Comparison of ENCODE assay signal across 21 cellular contexts in the genomic region with DNA sequence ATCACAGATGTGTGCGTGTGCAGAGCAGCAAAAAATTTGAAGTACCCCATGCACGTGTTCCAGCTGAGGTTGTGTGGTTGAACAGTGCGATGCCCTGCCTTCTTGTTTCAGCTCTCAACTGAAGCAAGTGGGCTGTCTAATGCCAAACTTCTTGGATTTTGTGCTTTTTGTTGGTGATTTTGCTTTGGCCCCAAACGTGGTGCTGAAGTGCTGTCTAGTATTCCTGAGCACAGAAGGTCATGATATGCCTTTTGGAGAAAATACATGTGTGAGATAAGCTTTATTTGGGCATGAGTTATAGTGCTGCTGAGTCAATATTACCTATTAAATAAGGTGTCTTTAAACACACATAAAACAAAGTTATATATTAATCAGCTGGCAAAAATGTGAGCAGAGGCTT. TPM values are rescaled to one million over a fixed set of nuclear protein-coding genes. Genes with fewer than 3 reads are reported as not detected.
A peak's percentile ranks its signal among the peaks of the same experiment; 100 is the strongest.
DNase-seq lines count a peak whose midpoint lies in the region; ATAC-seq, FAIRE-seq and TF ChIP-seq lines count a peak whose summit lies in the region.
"Had no signal": no experiment of that assay in that cellular context is flagged by ENCODE, and none has a peak within 500 bp of the region (broad histone marks: within the 10 kb centered on the region; RNA-seq: fewer than 3 reads in every experiment).

No MANE protein-coding gene starts in this region.

- H3K27ac Mint-ChIP-seq in activated CD8-positive, alpha-beta T cell treated with anti-CD3 and anti-CD28 coated beads for 36 hours = peak overlapping the region; percentile 3
- no peak overlapping the region for H3K27ac Mint-ChIP-seq in activated CD8-positive, alpha-beta T cell treated with anti-CD3 and anti-CD28 coated beads, Interleukin-2, amount 10 ng/mL, durations not matched to agents 7 days and 5 days
- peak overlapping the region; percentile 17 for H3K27ac Mint-ChIP-seq in type B pancreatic cell

- H3K79me2 ChIP-seq in H1 (ENCODE audit: control insufficient read depth in 1 of 2, insufficient read depth in 2 of 2, low read length in 2 of 2) = peaks cover 0 to 45% of the 10 kb centered on the region in 2 experiments; a peak in 2 of 4 replicates

- no peak overlapping the region for H3K4me3 Mint-ChIP-seq in activated CD8-positive, alpha-beta T cell treated with anti-CD3 and anti-CD28 coated beads for 36 hours
- no peak overlapping the region for H3K4me3 Mint-ChIP-seq in activated CD8-positive, alpha-beta T cell treated with anti-CD3 and anti-CD28 coated beads, Interleukin-2, amount 10 ng/mL, durations not matched to agents 7 days and 5 days
- no peak overlapping the region for H3K4me3 Mint-ChIP-seq in type B pancreatic cell
- H3K4me3 Mint-ChIP-seq: CD14-positive monocyte had no signal

- peaks cover 20 to 34% of the 10 kb centered on the region in 2 experiments for H4K20me1 ChIP-seq in H1 (replicated peaks in 1 of 2; ENCODE audit: control insufficient read depth in 1 of 2, insufficient read depth in 2 of 2, low read length in 2 of 2)

- no peak overlapping the region for H3K4me2 ChIP-seq in H1 (ENCODE audit: insufficient read depth in 1 of 2, low read depth in 2 of 2, low read length in 2 of 2)
- H3K4me2 ChIP-seq: KMS-11 had no signal

- no peak overlapping the region for H2AK5ac ChIP-seq in H1 (ENCODE audit: low read depth, low read length)

- no peak overlapping the region for H3K56ac ChIP-seq in H1 (replicated peaks; ENCODE audit: insufficient read length, low read depth, low read length)

- CTCF ChIA-PET in activated CD8-positive, alpha-beta T cell treated with anti-CD3 and anti-CD28 coated beads for 36 hours (lab: Charles Lee) = interaction anchor here (0.9 to 3.1 kb wide), 4 partner anchors 13 to 337 kb away, joined by 3 to 12 read pairs (median 6); partner anchors contain the start of genes PPM1F and SDF2L1
- CTCF ChIA-PET in activated CD8-positive, alpha-beta T cell treated with anti-CD3 and anti-CD28 coated beads, Interleukin-2, amount 10 ng/mL, durations not matched to agents 7 days and 5 days (lab: Charles Lee) = interaction anchor here (0.7 to 4.5 kb wide), 3 partner anchors 12 to 30 kb away, joined by 3 to 23 read pairs (median 4); partner anchors contain the start of gene YDJC
- CTCF ChIA-PET in H1 (lab: Charles Lee; ENCODE audit: partially characterized antibody) = interaction anchor here (2.0 to 24.1 kb wide), 5 partner anchors 9 to 27 kb away, joined by 6 to 499 read pairs (median 17); partner anchors contain the start of genes CCDC116, SDF2L1 and YDJC

- no peak overlapping the region for H3K18ac ChIP-seq in H1 (ENCODE audit: extremely low read depth, low read length)

- no peak overlapping the region for H2BK15ac ChIP-seq in H1 (ENCODE audit: low read length)

- ATAC-seq in activated CD8-positive, alpha-beta T cell treated with anti-CD3 and anti-CD28 coated beads for 36 hours = no peak
- ATAC-seq in activated CD8-positive, alpha-beta T cell treated with anti-CD3 and anti-CD28 coated beads, Interleukin-2, amount 10 ng/mL, durations not matched to agents 7 days and 5 days = no peak
- ATAC-seq in lower lobe of right lung = no peak
- ATAC-seq: GM12878 had no signal

- TF ChIP-seq EP300 in H1 (IDR thresholded peaks at IDR 0.05; ENCODE audit: borderline replicate concordance in 1 of 2, low read depth in 2 of 2, low read length in 2 of 2) = no peak

- H3K4ac ChIP-seq in H1 (replicated peaks; ENCODE audit: insufficient read length, low read depth, low read length) = no peak overlapping the region

- H3K27me3 Mint-ChIP-seq in activated CD8-positive, alpha-beta T cell treated with anti-CD3 and anti-CD28 coated beads for 36 hours = no peaks in the 10 kb centered on the region
- H3K27me3 Mint-ChIP-seq in activated CD8-positive, alpha-beta T cell treated with anti-CD3 and anti-CD28 coated beads, Interleukin-2, amount 10 ng/mL, durations not matched to agents 7 days and 5 days (ENCODE audit: low read depth) = no peaks in the 10 kb centered on the region
- no peaks in the 10 kb centered on the region for H3K27me3 Mint-ChIP-seq in type B pancreatic cell

- H2BK20ac ChIP-seq in H1 (ENCODE audit: low read length) = no peak overlapping the region

- H3K14ac ChIP-seq in H1 (ENCODE audit: insufficient read length) = no peak overlapping the region

- H3K4me1 Mint-ChIP-seq in activated CD8-positive, alpha-beta T cell treated with anti-CD3 and anti-CD28 coated beads for 36 hours (ENCODE audit: low read depth) = peaks cover 11% of the 10 kb centered on the region
- H3K4me1 Mint-ChIP-seq in activated CD8-positive, alpha-beta T cell treated with anti-CD3 and anti-CD28 coated beads, Interleukin-2, amount 10 ng/mL, durations not matched to agents 7 days and 5 days (ENCODE audit: low read depth) = peaks cover 9% of the 10 kb centered on the region
- H3K4me1 Mint-ChIP-seq in type B pancreatic cell (ENCODE audit: unreplicated experiment) = peaks cover 16% of the 10 kb centered on the region

- no peak overlapping the region for H2AFZ ChIP-seq in H1 (ENCODE audit: low read length)

- intact Hi-C loops in activated CD8-positive, alpha-beta T cell treated with anti-CD3 and anti-CD28 coated beads for 36 hours (cut with micrococcal nuclease) = no loop called here
- intact Hi-C loops in lower lobe of right lung (cut with DNase I) = no loop called here

- H2BK5ac ChIP-seq in H1 (ENCODE audit: low read depth, low read length) = no peak overlapping the region

- H3K4me1 ChIP-seq in H1 (replicated peaks in 1 of 4; ENCODE audit: control insufficient read depth in 3 of 4, insufficient read depth in 4 of 4, low read length in 3 of 4) (no peaks in the 10 kb centered on the region; a peak in 1 of 7 replicates), lower lobe of right lung (no peaks in the 10 kb centered on the region)

- no peak overlapping the region for H3K9ac ChIP-seq in H1 (replicated peaks in 1 of 4; ENCODE audit: extremely low read depth in 1 of 4, low read depth in 3 of 4, low read length in 3 of 4)
- H3K9ac ChIP-seq: KMS-11 had no signal

- H3K23ac ChIP-seq in H1 (ENCODE audit: insufficient read length) = no peak overlapping the region

- H3K36me3 Mint-ChIP-seq in activated CD8-positive, alpha-beta T cell treated with anti-CD3 and anti-CD28 coated beads for 36 hours (ENCODE audit: low read depth) = peaks cover 26% of the 10 kb centered on the region
- peaks cover 38% of the 10 kb centered on the region for H3K36me3 Mint-ChIP-seq in activated CD8-positive, alpha-beta T cell treated with anti-CD3 and anti-CD28 coated beads, Interleukin-2, amount 10 ng/mL, durations not matched to agents 7 days and 5 days (ENCODE audit: low read depth)
- peaks cover 31% of the 10 kb centered on the region for H3K36me3 Mint-ChIP-seq in type B pancreatic cell

- 87% methylated on average over 4 of the region's 4 CpGs; no CpG with 5 or more reads in 1 of the 2 experiments for WGBS in H1 (ENCODE audit: extremely low coverage in 1 of 2, insufficient coverage in 1 of 2, insufficient read length in 1 of 2, insufficient replicate concordance in 2 of 2, low coverage in 1 of 2, low lambda C conversion rate in 2 of 2, missing lambda C conversion rate in 1 of 2), 2 experiments

- H3K9me3 ChIP-seq in H1 (ENCODE audit: insufficient read depth in 2 of 2, low read depth in 1 of 2, low read length in 1 of 2) (no peaks in the 10 kb centered on the region), lower lobe of right lung (no peaks in the 10 kb centered on the region)
- H3K9me3 ChIP-seq: MG63 had no signal

- H3K4me3 ChIP-seq in LNCaP clone FGC (ENCODE audit: low read depth, low read length) = no peak overlapping the region
- H3K4me3 ChIP-seq in H1 (ENCODE audit: extremely low read depth in 1 of 4, insufficient read depth in 2 of 4, low read depth in 3 of 4, low read length in 4 of 4) = no peak overlapping the region
- no peak overlapping the region for H3K4me3 ChIP-seq in lower lobe of right lung
- H3K4me3 ChIP-seq: GM12878, MG63 had no signal

- peaks cover 6 to 22% (median 11%) of the 10 kb centered on the region in 4 experiments; a peak in 7 of 8 replicates for H3K36me3 ChIP-seq in H1 (ENCODE audit: control insufficient read depth in 2 of 4, insufficient read depth in 4 of 4, low read length in 3 of 4)
- H3K36me3 ChIP-seq in lower lobe of right lung = peaks cover 74% of the 10 kb centered on the region

- no peaks in the 10 kb centered on the region for H3K23me2 ChIP-seq in H1 (ENCODE audit: low read depth, low read length)

- no peak for TF ChIP-seq POLR2A in H1 (IDR thresholded peaks at IDR 0.05; ENCODE audit: control extremely low read depth in 1 of 2, low read depth in 2 of 2, low read length in 2 of 2)

- H3K27me3 ChIP-seq in H1 (replicated peaks in 1 of 4; ENCODE audit: control insufficient read depth in 3 of 4, extremely low read depth in 1 of 4, insufficient read depth in 3 of 4, low read length in 3 of 4) (no peaks in the 10 kb centered on the region), lower lobe of right lung (ENCODE audit: low read depth) (no peaks in the 10 kb centered on the region)
- H3K27me3 ChIP-seq: MG63 had no signal

- H3K79me1 ChIP-seq in H1 (ENCODE audit: low read depth, low read length) = peaks cover 18% of the 10 kb centered on the region

- H3K27ac ChIP-seq in H1 (ENCODE audit: low read depth, low read length) (no peak overlapping the region), lower lobe of right lung (no peak overlapping the region)
- H3K27ac ChIP-seq: KMS-11 had no signal

- H4K91ac ChIP-seq in H1 (replicated peaks; ENCODE audit: insufficient read length, low read length) = no peak overlapping the region

- no peak for TF ChIP-seq CTCF in activated CD8-positive, alpha-beta T cell treated with anti-CD3 and anti-CD28 coated beads for 36 hours (IDR thresholded peaks at IDR 0.05)
- TF ChIP-seq CTCF in LNCaP clone FGC (IDR thresholded peaks at IDR 0.05; ENCODE audit: control insufficient read depth, extremely low read depth, insufficient read depth) (no peak), H1 (IDR thresholded peaks at IDR 0.05; ENCODE audit: control extremely low read depth in 1 of 3, insufficient read depth in 1 of 3, low read depth in 1 of 3, low read length in 3 of 3) (no peak), type B pancreatic cell (conservative IDR thresholded peaks at IDR 0.05) (no peak), lower lobe of right lung (IDR thresholded peaks at IDR 0.05) (no peak)

- no peak overlapping the region for H4K8ac ChIP-seq in H1 (ENCODE audit: extremely low read depth, insufficient read depth, low read length)

- no peak for FAIRE-seq in H1 (lab: Jason Lieb, UNC)
- FAIRE-seq: GM12878, GM19239 had no signal

- no peak overlapping the region for H2BK120ac ChIP-seq in H1 (replicated peaks; ENCODE audit: low read depth, low read length)

- no peak for DNase-seq in activated CD8-positive, alpha-beta T cell treated with anti-CD3 and anti-CD28 coated beads for 36 hours
- no peak for DNase-seq in activated CD8-positive, alpha-beta T cell treated with anti-CD3 and anti-CD28 coated beads, Interleukin-2, amount 10 ng/mL, durations not matched to agents 7 days and 5 days
- DNase-seq in LNCaP clone FGC (ENCODE audit: low read depth) (peak; percentile 32), H1 (ENCODE audit: low read depth in 1 of 2, low spot score in 2 of 2) (no peak), type B pancreatic cell (ENCODE audit: extremely low spot score, unreplicated experiment) (no peak), NCI-H226 (no peak), retina (no peak), lower lobe of right lung (no peak)
- DNase-seq: HCEC 1CT, MG63, NCI-H1105 treated with DMSO at 0.1 percent for 48 hours, NCI-H187, NCI-H446, NCI-H748 treated with DMSO at 0.1 percent for 48 hours, RPMI8226 had no signal

- no peak for TF ChIP-seq RAD21 in H1 (IDR thresholded peaks at IDR 0.05 in 1 of 2, conservative IDR thresholded peaks at IDR 0.05 in 1 of 2; ENCODE audit: low read depth in 2 of 2, low read length in 2 of 2)

- POLR2A ChIA-PET in activated CD8-positive, alpha-beta T cell treated with anti-CD3 and anti-CD28 coated beads for 36 hours (lab: Charles Lee) = interaction anchor here (1.1 to 1.6 kb wide), 2 partner anchors 9 to 11 kb away, joined by 4 to 6 read pairs; no protein-coding TSS in a partner anchor
- POLR2A ChIA-PET in activated CD8-positive, alpha-beta T cell treated with anti-CD3 and anti-CD28 coated beads, Interleukin-2, amount 10 ng/mL, durations not matched to agents 7 days and 5 days (lab: Charles Lee) = interaction anchor here (1.1 kb wide), 1 partner anchor 16 kb away, joined by 3 read pairs; no protein-coding TSS in a partner anchor
- POLR2A ChIA-PET in H1 (lab: Charles Lee; ENCODE audit: partially characterized antibody) = interaction anchor here (0.6 to 2.1 kb wide), 5 partner anchors 10 to 35 kb away, joined by 3 to 7 read pairs (median 3); partner anchors contain the start of genes SDF2L1 and YDJC

- H4K5ac ChIP-seq in H1 (ENCODE audit: insufficient read length, low read depth, low read length) = no peak overlapping the region

- no peaks in the 10 kb centered on the region for H3K9me3 Mint-ChIP-seq in activated CD8-positive, alpha-beta T cell treated with anti-CD3 and anti-CD28 coated beads for 36 hours
- H3K9me3 Mint-ChIP-seq in activated CD8-positive, alpha-beta T cell treated with anti-CD3 and anti-CD28 coated beads, Interleukin-2, amount 10 ng/mL, durations not matched to agents 7 days and 5 days (ENCODE audit: insufficient read depth) = no peaks in the 10 kb centered on the region
- H3K9me3 Mint-ChIP-seq in type B pancreatic cell = no peaks in the 10 kb centered on the region
- H3K9me3 Mint-ChIP-seq: CD14-positive monocyte had no signal

- no peak overlapping the region for H2BK12ac ChIP-seq in H1 (ENCODE audit: low read depth, low read length)

RNA-seq across cellular contexts. Expression of gene YDJC, which starts 14.1 kb away (rescaled TPM):
- total RNA-seq in activated CD8-positive, alpha-beta T cell treated with anti-CD3 and anti-CD28 coated beads for 36 hours = 10 to 100 TPM; 60.1 to 64.9 TPM
- 10 to 100 TPM; 46.7 to 47.1 TPM for total RNA-seq in activated CD8-positive, alpha-beta T cell treated with anti-CD3 and anti-CD28 coated beads, Interleukin-2, amount 10 ng/mL, durations not matched to agents 7 days and 5 days
- total RNA-seq in H1 (2021; fragmentation: NEBNext Ultra II Directional; extraction: Animal tissue kit (Norgen Biotek cat#: 25700)) = 36.5 and 36.7 TPM in 2 replicates
- polyA plus RNA-seq in H1 (2011; rRNA removed) = 45.2 and 77.7 TPM in 2 replicates
- polyA plus RNA-seq in H1 (2011; cell fraction: cytosol; rRNA removed) = 52.3 TPM
- polyA plus RNA-seq in H1 (2011; cell fraction: nucleus; rRNA removed) = 67.6 TPM
- 15.0 to 30.0 TPM (median 26.4 TPM) in 4 replicates for polyA plus RNA-seq in H1 (2012, experiment 1 of 2)
- 25.5 TPM for polyA plus RNA-seq in H1 (2012, experiment 2 of 2)
- polyA plus RNA-seq in H1 (2013, experiment 1 of 2) = 27.5 TPM
- 26.7 TPM for polyA plus RNA-seq in H1 (2013, experiment 2 of 2)
- 4.1 and 7.6 TPM in 2 replicates for polyA minus RNA-seq in H1 (2011; rRNA and poly(A)+ RNA removed)
- 21.9 TPM for polyA minus RNA-seq in H1 (2011; cell fraction: cytosol; rRNA and poly(A)+ RNA removed)
- 36.6 TPM for polyA minus RNA-seq in H1 (2011; cell fraction: nucleus; rRNA and poly(A)+ RNA removed)
- total RNA-seq in type B pancreatic cell (ENCODE audit: low replicate concordance) (20.7 and 24.5 TPM in 2 replicates), lower lobe of right lung (13.1 TPM)

RNA-seq across cellular contexts. Expression of gene CCDC116, which starts 16.8 kb away (rescaled TPM):
- under 1 TPM in 1 of 2 experiments, not detected in 1; 0.45 TPM for total RNA-seq in activated CD8-positive, alpha-beta T cell treated with anti-CD3 and anti-CD28 coated beads for 36 hours
- 1 to 10 TPM in 1 of 2 experiments, under 1 TPM in 1; 0.66 to 1.6 TPM for total RNA-seq in activated CD8-positive, alpha-beta T cell treated with anti-CD3 and anti-CD28 coated beads, Interleukin-2, amount 10 ng/mL, durations not matched to agents 7 days and 5 days
- not detected in 2 replicates for total RNA-seq in H1 (2021; fragmentation: NEBNext Ultra II Directional; extraction: Animal tissue kit (Norgen Biotek cat#: 25700))
- polyA plus RNA-seq in H1 (2011; rRNA removed) = 0.08 and 0.14 TPM in 2 replicates
- 0.09 TPM for polyA plus RNA-seq in H1 (2011; cell fraction: cytosol; rRNA removed)
- polyA plus RNA-seq in H1 (2011; cell fraction: nucleus; rRNA removed) = 0.39 TPM
- polyA plus RNA-seq in H1 (2012, experiment 1 of 2) = 0.08 to 0.15 TPM (median 0.14 TPM) in 3 of 4 replicates, not detected in the other
- not detected for polyA plus RNA-seq in H1 (2012, experiment 2 of 2)
- polyA plus RNA-seq in H1 (2013, experiment 1 of 2) = 0.16 TPM
- polyA plus RNA-seq in H1 (2013, experiment 2 of 2) = 0.07 TPM
- polyA minus RNA-seq in H1 (2011; rRNA and poly(A)+ RNA removed) = not detected in 2 replicates
- polyA minus RNA-seq in H1 (2011; cell fraction: cytosol; rRNA and poly(A)+ RNA removed) = not detected
- polyA minus RNA-seq in H1 (2011; cell fraction: nucleus; rRNA and poly(A)+ RNA removed) = not detected
- total RNA-seq in type B pancreatic cell (ENCODE audit: low replicate concordance) (0.21 and 0.87 TPM in 2 replicates), lower lobe of right lung (0.41 TPM)
- total RNA-seq: A172, G401 had no signal
- polyA plus RNA-seq: CD14-positive monocyte had no signal

RNA-seq across cellular contexts. Expression of gene SDF2L1, which starts 26.4 kb away (rescaled TPM):
- 10 to 100 TPM; 38.6 to 41.3 TPM for total RNA-seq in activated CD8-positive, alpha-beta T cell treated with anti-CD3 and anti-CD28 coated beads for 36 hours
- total RNA-seq in activated CD8-positive, alpha-beta T cell treated with anti-CD3 and anti-CD28 coated beads, Interleukin-2, amount 10 ng/mL, durations not matched to agents 7 days and 5 days = 10 to 100 TPM; 85.9 to 86.4 TPM
- 51.1 and 54.5 TPM in 2 replicates for total RNA-seq in H1 (2021; fragmentation: NEBNext Ultra II Directional; extraction: Animal tissue kit (Norgen Biotek cat#: 25700))
- 59.6 and 75.4 TPM in 2 replicates for polyA plus RNA-seq in H1 (2011; rRNA removed)
- polyA plus RNA-seq in H1 (2011; cell fraction: cytosol; rRNA removed) = 53.2 TPM
- 35.8 TPM for polyA plus RNA-seq in H1 (2011; cell fraction: nucleus; rRNA removed)
- 62.8 to 79.1 TPM (median 67.2 TPM) in 4 replicates for polyA plus RNA-seq in H1 (2012, experiment 1 of 2)
- polyA plus RNA-seq in H1 (2012, experiment 2 of 2) = 42.2 TPM
- 28.1 TPM for polyA plus RNA-seq in H1 (2013, experiment 1 of 2)
- 37.2 TPM for polyA plus RNA-seq in H1 (2013, experiment 2 of 2)
- polyA minus RNA-seq in H1 (2011; rRNA and poly(A)+ RNA removed) = 11.2 and 14.4 TPM in 2 replicates
- polyA minus RNA-seq in H1 (2011; cell fraction: cytosol; rRNA and poly(A)+ RNA removed) = 20.5 TPM
- polyA minus RNA-seq in H1 (2011; cell fraction: nucleus; rRNA and poly(A)+ RNA removed) = 13.1 TPM
- total RNA-seq in type B pancreatic cell (ENCODE audit: low replicate concordance) (56.3 and 56.5 TPM in 2 replicates), lower lobe of right lung (36.1 TPM)

RNA-seq across cellular contexts. Expression of gene UBE2L3, which starts 48.2 kb away (rescaled TPM):
- total RNA-seq in activated CD8-positive, alpha-beta T cell treated with anti-CD3 and anti-CD28 coated beads for 36 hours = 10 to 100 TPM; 50.3 to 54.9 TPM
- 10 to 100 TPM; 65.3 to 69.6 TPM for total RNA-seq in activated CD8-positive, alpha-beta T cell treated with anti-CD3 and anti-CD28 coated beads, Interleukin-2, amount 10 ng/mL, durations not matched to agents 7 days and 5 days
- 90.0 and 92.3 TPM in 2 replicates for total RNA-seq in H1 (2021; fragmentation: NEBNext Ultra II Directional; extraction: Animal tissue kit (Norgen Biotek cat#: 25700))
- polyA plus RNA-seq in H1 (2011; rRNA removed) = 55.5 and 63.5 TPM in 2 replicates
- 60.3 TPM for polyA plus RNA-seq in H1 (2011; cell fraction: cytosol; rRNA removed)
- polyA plus RNA-seq in H1 (2011; cell fraction: nucleus; rRNA removed) = 35.0 TPM
- polyA plus RNA-seq in H1 (2012, experiment 1 of 2) = 77.4 to 89.4 TPM (median 79.1 TPM) in 4 replicates
- polyA plus RNA-seq in H1 (2012, experiment 2 of 2) = 67.3 TPM
- 120 TPM for polyA plus RNA-seq in H1 (2013, experiment 1 of 2)
- 119 TPM for polyA plus RNA-seq in H1 (2013, experiment 2 of 2)
- 43.6 and 46.5 TPM in 2 replicates for polyA minus RNA-seq in H1 (2011; rRNA and poly(A)+ RNA removed)
- 32.6 TPM for polyA minus RNA-seq in H1 (2011; cell fraction: cytosol; rRNA and poly(A)+ RNA removed)
- 18.8 TPM for polyA minus RNA-seq in H1 (2011; cell fraction: nucleus; rRNA and poly(A)+ RNA removed)
- total RNA-seq in type B pancreatic cell (ENCODE audit: low replicate concordance) = 60.8 and 63.1 TPM in 2 replicates
- 47.9 TPM for total RNA-seq in lower lobe of right lung

RNA-seq across cellular contexts. Expression of gene PPIL2, which starts 50.1 kb away (rescaled TPM):
- total RNA-seq in activated CD8-positive, alpha-beta T cell treated with anti-CD3 and anti-CD28 coated beads for 36 hours = 10 to 100 TPM; 41.5 to 42.5 TPM
- 10 to 100 TPM; 66.0 to 72.1 TPM for total RNA-seq in activated CD8-positive, alpha-beta T cell treated with anti-CD3 and anti-CD28 coated beads, Interleukin-2, amount 10 ng/mL, durations not matched to agents 7 days and 5 days
- total RNA-seq in H1 (2021; fragmentation: NEBNext Ultra II Directional; extraction: Animal tissue kit (Norgen Biotek cat#: 25700)) = 34.4 and 37.7 TPM in 2 replicates
- 34.6 and 46.4 TPM in 2 replicates for polyA plus RNA-seq in H1 (2011; rRNA removed)
- polyA plus RNA-seq in H1 (2011; cell fraction: cytosol; rRNA removed) = 38.7 TPM
- 145 TPM for polyA plus RNA-seq in H1 (2011; cell fraction: nucleus; rRNA removed)
- polyA plus RNA-seq in H1 (2012, experiment 1 of 2) = 34.0 to 37.8 TPM (median 35.7 TPM) in 4 replicates
- 30.2 TPM for polyA plus RNA-seq in H1 (2012, experiment 2 of 2)
- 29.8 TPM for polyA plus RNA-seq in H1 (2013, experiment 1 of 2)
- 22.9 TPM for polyA plus RNA-seq in H1 (2013, experiment 2 of 2)
- polyA minus RNA-seq in H1 (2011; rRNA and poly(A)+ RNA removed) = 31.1 and 39.8 TPM in 2 replicates
- 18.9 TPM for polyA minus RNA-seq in H1 (2011; cell fraction: cytosol; rRNA and poly(A)+ RNA removed)
- 43.9 TPM for polyA minus RNA-seq in H1 (2011; cell fraction: nucleus; rRNA and poly(A)+ RNA removed)
- total RNA-seq in type B pancreatic cell (ENCODE audit: low replicate concordance) (41.1 and 49.2 TPM in 2 replicates), lower lobe of right lung (38.1 TPM)
